Comparison of ENCODE assay signal across 16 cellular contexts in genomic region chr1:25545767-25546166, GRCh38. TPM values are rescaled to one million over a fixed set of nuclear protein-coding genes. Genes with fewer than 3 reads are reported as not detected.
A peak's percentile ranks its signal among the peaks of the same experiment; 100 is the strongest.
DNase-seq lines count a peak whose midpoint lies in the region; ATAC-seq and TF ChIP-seq lines count a peak whose summit lies in the region.
"Had no signal": no experiment of that assay in that cellular context is flagged by ENCODE, and none has a peak within 500 bp of the region (broad histone marks: within the 10 kb centered on the region; RNA-seq: fewer than 3 reads in every experiment).

No MANE protein-coding gene starts in this region.

- peak overlapping the region; percentile 82 for H3K4me3 Mint-ChIP-seq in activated CD8-positive, alpha-beta T cell treated with anti-CD3 and anti-CD28 coated beads for 36 hours
- H3K4me3 Mint-ChIP-seq in immature natural killer cell, result peak overlapping the region; percentile 61 to 85 (median 79)

- no peak for DNase-seq in left ventricle myocardium inferior
- DNase-seq in heart right ventricle, result no peak
- DNase-seq in activated CD8-positive, alpha-beta T cell treated with anti-CD3 and anti-CD28 coated beads for 36 hours, result no peak
- no peak for DNase-seq in immature natural killer cell
- DNase-seq in NK-92 (lab: John Stamatoyannopoulos, UW; ENCODE audit: unreplicated experiment), result no peak
- no peak for DNase-seq in NCI-H82 treated with DMSO at 0.1 percent for 48 hours (lab: John Stamatoyannopoulos, UW; ENCODE audit: unreplicated experiment)
- DNase-seq in NCI-H774 (lab: John Stamatoyannopoulos, UW), result no peak
- DNase-seq: activated CD4-positive, alpha-beta T cell treated with anti-CD3 and anti-CD28 coated beads, Interleukin-2, amount 10 ng/mL, durations not matched to agents 24 days and 14 days; DMS53; IMR-90; NCI-H1048; NCI-H748 treated with DMSO at 0.1 percent for 48 hours; ovary; stomach had no signal

- peak overlapping the region; percentile 4 for H3K27ac ChIP-seq in left ventricle myocardium inferior (replicated peaks)
- peak overlapping the region in 2 of 10 donors; percentile 9 to 56 for H3K27ac ChIP-seq in heart right ventricle
- H3K27ac ChIP-seq: ovary had no signal

- H3K27me3 ChIP-seq in left ventricle myocardium inferior (ENCODE audit: low read depth), result no peaks in the 10 kb centered on the region
- no peaks in the 10 kb centered on the region for H3K27me3 ChIP-seq in heart right ventricle
- H3K27me3 ChIP-seq: ovary, stomach had no signal

- CTCF ChIA-PET in activated CD8-positive, alpha-beta T cell treated with anti-CD3 and anti-CD28 coated beads for 36 hours (lab: Charles Lee), result interaction anchor here (1.3 to 2.0 kb wide), 3 partner anchors 21 to 63 kb away, joined by 3 to 6 read pairs (median 4); no protein-coding TSS in a partner anchor

- intact Hi-C loops in left ventricle myocardium inferior (cut with micrococcal nuclease) (no loop called here), heart right ventricle (cut with DNase I) (no loop called here)
- intact Hi-C loops in activated CD8-positive, alpha-beta T cell treated with anti-CD3 and anti-CD28 coated beads for 36 hours (cut with micrococcal nuclease), result loop anchor here (10.0 kb wide), 1 partner anchor 159 kb away; no protein-coding TSS in a partner anchor

- ATAC-seq in heart right ventricle (no peak), GM19463 (IDR thresholded peaks at IDR 0.05; ENCODE audit: unreplicated experiment) (no peak)
- ATAC-seq in activated CD8-positive, alpha-beta T cell treated with anti-CD3 and anti-CD28 coated beads for 36 hours, result no peak

- H3K4me1 ChIP-seq in left ventricle myocardium inferior (peaks cover 68% of the 10 kb centered on the region), heart right ventricle (peaks cover 28 to 79% (median 49%) of the 10 kb centered on the region in 9 donors)

- peaks cover 59% of the 10 kb centered on the region for H3K4me1 Mint-ChIP-seq in activated CD8-positive, alpha-beta T cell treated with anti-CD3 and anti-CD28 coated beads for 36 hours (ENCODE audit: low read depth)
- H3K4me1 Mint-ChIP-seq in immature natural killer cell, result peaks cover 55 to 59% of the 10 kb centered on the region in 2 donors

- WGBS in heart right ventricle, 2 donors, result 90 to 98% methylated on average over 3 of the region's 3 CpGs

- POLR2A ChIA-PET in activated CD8-positive, alpha-beta T cell treated with anti-CD3 and anti-CD28 coated beads for 36 hours (lab: Charles Lee), result interaction anchor here (1.1 kb wide), 1 partner anchor 10 kb away, joined by 4 read pairs; no protein-coding TSS in a partner anchor

- H3K9me3 ChIP-seq in left ventricle myocardium inferior (replicated peaks) (no peaks in the 10 kb centered on the region), heart right ventricle (no peaks in the 10 kb centered on the region)
- H3K9me3 ChIP-seq: ovary, stomach had no signal

- H3K4me3 ChIP-seq in left ventricle myocardium inferior (no peak overlapping the region), heart right ventricle (no peak overlapping the region)
- H3K4me3 ChIP-seq: ovary had no signal

- no peaks in the 10 kb centered on the region for H3K9me3 Mint-ChIP-seq in activated CD8-positive, alpha-beta T cell treated with anti-CD3 and anti-CD28 coated beads for 36 hours
- H3K9me3 Mint-ChIP-seq in immature natural killer cell, result no peaks in the 10 kb centered on the region
- H3K9me3 Mint-ChIP-seq: activated CD4-positive, alpha-beta T cell treated with anti-CD3 and anti-CD28 coated beads, Interleukin-2, amount 10 ng/mL, durations not matched to agents 24 days and 14 days; activated T-helper 2 cell treated with anti-CD3 and anti-CD28 coated beads, Interferon-gamma antibody, Interleukin-2, Interleukin-4, amounts not matched to agents 10 μg/mL and 5 μg/mL and 100 μg/mL, durations not matched to agents 14 hours and 24 hours and 36 hours had no signal

- peaks cover 4% of the 10 kb centered on the region for H3K36me3 Mint-ChIP-seq in activated CD8-positive, alpha-beta T cell treated with anti-CD3 and anti-CD28 coated beads for 36 hours (ENCODE audit: low read depth)
- no peaks in the 10 kb centered on the region for H3K36me3 Mint-ChIP-seq in immature natural killer cell

- H3K36me3 ChIP-seq in left ventricle myocardium inferior, result no peaks in the 10 kb centered on the region
- H3K36me3 ChIP-seq in heart right ventricle, result no peaks in the 10 kb centered on the region
- H3K36me3 ChIP-seq: ovary, stomach had no signal

- peak overlapping the region; percentile 53 for H3K27ac Mint-ChIP-seq in activated CD8-positive, alpha-beta T cell treated with anti-CD3 and anti-CD28 coated beads for 36 hours
- peak overlapping the region in 2 of 6 donors; percentile 43 to 61 for H3K27ac Mint-ChIP-seq in immature natural killer cell
- H3K27ac Mint-ChIP-seq: activated CD4-positive, alpha-beta T cell treated with anti-CD3 and anti-CD28 coated beads, Interleukin-2, amount 10 ng/mL, durations not matched to agents 24 days and 14 days; activated T-helper 2 cell treated with anti-CD3 and anti-CD28 coated beads, Interferon-gamma antibody, Interleukin-2, Interleukin-4, amounts not matched to agents 10 μg/mL and 5 μg/mL and 100 μg/mL, durations not matched to agents 14 hours and 24 hours and 36 hours had no signal

- H3K27me3 Mint-ChIP-seq in activated CD8-positive, alpha-beta T cell treated with anti-CD3 and anti-CD28 coated beads for 36 hours, result no peaks in the 10 kb centered on the region
- peaks cover 0 to 5% (median 3%) of the 10 kb centered on the region in 3 donors for H3K27me3 Mint-ChIP-seq in immature natural killer cell (ENCODE audit: low read depth in 3 of 3)

- TF ChIP-seq CTCF in left ventricle myocardium inferior (IDR thresholded peaks at IDR 0.05; ENCODE audit: borderline replicate concordance) (no peak), heart right ventricle (IDR thresholded peaks at IDR 0.05) (no peak)
- no peak for TF ChIP-seq CTCF in activated CD8-positive, alpha-beta T cell treated with anti-CD3 and anti-CD28 coated beads for 36 hours (IDR thresholded peaks at IDR 0.05)

RNA-seq across cellular contexts. Expression of gene LDLRAP1, which starts 2.4 kb away (rescaled TPM):
- total RNA-seq in left ventricle myocardium inferior, result 14.4 TPM
- total RNA-seq in heart right ventricle, result 10 to 100 TPM in 6 of 10 donors, 1 to 10 TPM in 4; 8.5 to 16.1 (median 11.6) TPM
- 10 to 100 TPM in 1 of 2 donors, 1 to 10 TPM in 1; 9.9 to 10.5 TPM for polyA plus RNA-seq in heart right ventricle
- 10 to 100 TPM; 13.4 to 14.5 TPM for total RNA-seq in activated CD8-positive, alpha-beta T cell treated with anti-CD3 and anti-CD28 coated beads for 36 hours
- polyA plus RNA-seq in immature natural killer cell, result 10 to 100 TPM; 46.5 to 81.5 (median 69.2) TPM
